Comparison of ENCODE assay signal across 15 cellular contexts in genomic region chr11:119480375-119481020, GRCh38. TPM values are rescaled to one million over a fixed set of nuclear protein-coding genes. Genes with fewer than 3 reads are reported as not detected.
DNase-seq lines count a peak whose midpoint lies in the region; ATAC-seq and TF ChIP-seq lines count a peak whose summit lies in the region.
"Had no signal": no experiment of that assay in that cellular context is flagged by ENCODE, and none has a peak within 500 bp of the region (broad histone marks: within the 10 kb centered on the region; RNA-seq: fewer than 3 reads in every experiment).

No MANE protein-coding gene starts in this region.

- intact Hi-C loops in activated CD4-positive, alpha-beta memory T cell treated with anti-CD3 and anti-CD28 coated beads for 36 hours (cut with micrococcal nuclease): loop anchor here (1.0 to 10.0 kb wide), 4 partner anchors 54 to 624 kb away; partner anchors contain the start of gene NECTIN1
- intact Hi-C loops in PC-3 (cut with micrococcal nuclease): loop anchor here (1.0 to 5.0 kb wide), 7 partner anchors 54 to 628 kb away; partner anchors contain the start of gene NECTIN1

- BruUV-seq in PC-3 (replicated peaks; lab: Mats Ljungman, UMichigan): no TSS peak

- H3K27ac ChIP-seq in PC-3 (ENCODE audit: low read length): peak overlapping the region; percentile 78
- H3K27ac ChIP-seq: hepatocyte, lower lobe of right lung, RWPE1, stomach had no signal

- H2AFZ ChIP-seq in PC-3 (ENCODE audit: low read length): no peak overlapping the region
- H2AFZ ChIP-seq: GM23338, hepatocyte had no signal

- H3K4me2 ChIP-seq in PC-3 (ENCODE audit: low read length): peak overlapping the region; percentile 61
- H3K4me2 ChIP-seq: GM23338, hepatocyte had no signal

- H4K20me1 ChIP-seq in PC-3 (ENCODE audit: low read length): no peaks in the 10 kb centered on the region

- no peaks in the 10 kb centered on the region for H3K9me3 Mint-ChIP-seq in activated CD4-positive, alpha-beta memory T cell treated with anti-CD3 and anti-CD28 coated beads, Interleukin-2, amount 10 ng/mL, durations not matched to agents 7 days and 5 days
- no peaks in the 10 kb centered on the region for H3K9me3 Mint-ChIP-seq in activated CD4-positive, alpha-beta memory T cell treated with anti-CD3 and anti-CD28 coated beads for 36 hours
- H3K9me3 Mint-ChIP-seq in stimulated activated memory B cell treated with anti-CD40 and anti-IgM and Interleukin-4, amounts not matched to agents 10 μg/mL and 1 μg/mL and 100 μg/mL, for 72 hours: no peaks in the 10 kb centered on the region
- H3K9me3 Mint-ChIP-seq: GM23338 had no signal

- ATAC-seq in PC-3 (no peak), HG03045 (IDR thresholded peaks at IDR 0.05; ENCODE audit: unreplicated experiment) (no peak)
- ATAC-seq in stimulated activated memory B cell treated with anti-CD40 and anti-IgM and Interleukin-4, amounts not matched to agents 10 μg/mL and 1 μg/mL and 100 μg/mL, for 72 hours: no peak

- no peaks in the 10 kb centered on the region for H3K27me3 ChIP-seq in PC-3 (ENCODE audit: low read length)
- H3K27me3 ChIP-seq: hepatocyte had no signal

- no peaks in the 10 kb centered on the region for H3K36me3 ChIP-seq in PC-3 (ENCODE audit: low read depth, low read length)
- H3K36me3 ChIP-seq: lower lobe of right lung, stomach had no signal

- H3K79me2 ChIP-seq in PC-3 (ENCODE audit: low read length): no peaks in the 10 kb centered on the region
- H3K79me2 ChIP-seq: hepatocyte had no signal

- H3K9me3 ChIP-seq in PC-3 (ENCODE audit: low read length): no peaks in the 10 kb centered on the region
- H3K9me3 ChIP-seq: lower lobe of right lung, stomach had no signal

- peaks cover 24% of the 10 kb centered on the region for H3K27me3 Mint-ChIP-seq in activated CD4-positive, alpha-beta memory T cell treated with anti-CD3 and anti-CD28 coated beads, Interleukin-2, amount 10 ng/mL, durations not matched to agents 7 days and 5 days
- peaks cover 13% of the 10 kb centered on the region for H3K27me3 Mint-ChIP-seq in activated CD4-positive, alpha-beta memory T cell treated with anti-CD3 and anti-CD28 coated beads for 36 hours
- H3K27me3 Mint-ChIP-seq in stimulated activated memory B cell treated with anti-CD40 and anti-IgM and Interleukin-4, amounts not matched to agents 10 μg/mL and 1 μg/mL and 100 μg/mL, for 72 hours: peaks cover 79% of the 10 kb centered on the region

- H3K4me1 Mint-ChIP-seq in activated CD4-positive, alpha-beta memory T cell treated with anti-CD3 and anti-CD28 coated beads, Interleukin-2, amount 10 ng/mL, durations not matched to agents 7 days and 5 days: no peaks in the 10 kb centered on the region
- no peaks in the 10 kb centered on the region for H3K4me1 Mint-ChIP-seq in activated CD4-positive, alpha-beta memory T cell treated with anti-CD3 and anti-CD28 coated beads for 36 hours (ENCODE audit: low read depth)
- peaks cover 21% of the 10 kb centered on the region for H3K4me1 Mint-ChIP-seq in stimulated activated memory B cell treated with anti-CD40 and anti-IgM and Interleukin-4, amounts not matched to agents 10 μg/mL and 1 μg/mL and 100 μg/mL, for 72 hours

- no peaks in the 10 kb centered on the region for H3K9me2 ChIP-seq in PC-3 (replicated peaks; ENCODE audit: low read length)

- H3F3A ChIP-seq in PC-3 (ENCODE audit: low read length, unreplicated experiment): no peaks in the 10 kb centered on the region

- POLR2A ChIA-PET in activated CD4-positive, alpha-beta memory T cell treated with anti-CD3 and anti-CD28 coated beads, Interleukin-2, amount 10 ng/mL, durations not matched to agents 7 days and 5 days (lab: Charles Lee): no interaction called here
- POLR2A ChIA-PET in activated CD4-positive, alpha-beta memory T cell treated with anti-CD3 and anti-CD28 coated beads for 36 hours (lab: Charles Lee): no interaction called here
- POLR2A ChIA-PET in PC-3 (lab: Charles Lee; ENCODE audit: unreplicated experiment): no interaction called here

- no peak overlapping the region for H3K4me3 Mint-ChIP-seq in activated CD4-positive, alpha-beta memory T cell treated with anti-CD3 and anti-CD28 coated beads, Interleukin-2, amount 10 ng/mL, durations not matched to agents 7 days and 5 days
- H3K4me3 Mint-ChIP-seq in activated CD4-positive, alpha-beta memory T cell treated with anti-CD3 and anti-CD28 coated beads for 36 hours: no peak overlapping the region
- no peak overlapping the region for H3K4me3 Mint-ChIP-seq in stimulated activated memory B cell treated with anti-CD40 and anti-IgM and Interleukin-4, amounts not matched to agents 10 μg/mL and 1 μg/mL and 100 μg/mL, for 72 hours
- H3K4me3 Mint-ChIP-seq: GM23338 had no signal

- CTCF ChIA-PET in activated CD4-positive, alpha-beta memory T cell treated with anti-CD3 and anti-CD28 coated beads, Interleukin-2, amount 10 ng/mL, durations not matched to agents 7 days and 5 days (lab: Charles Lee): interaction anchor here (0.5 to 1.8 kb wide), 5 partner anchors 46 to 206 kb away, joined by 3 to 9 read pairs (median 3); no protein-coding TSS in a partner anchor
- CTCF ChIA-PET in activated CD4-positive, alpha-beta memory T cell treated with anti-CD3 and anti-CD28 coated beads for 36 hours (lab: Charles Lee): interaction anchor here (0.6 to 2.9 kb wide), 12 partner anchors 11 to 628 kb away, joined by 3 to 36 read pairs (median 3); partner anchors contain the start of gene NECTIN1
- CTCF ChIA-PET in PC-3 (lab: Charles Lee): no interaction called here

- no peak for TF ChIP-seq CTCF in PC-3 (conservative IDR thresholded peaks at IDR 0.05; ENCODE audit: low read depth, low read length)

- H3K4me3 ChIP-seq in PC-3 (ENCODE audit: low read length): no peak overlapping the region
- H3K4me3 ChIP-seq: GM23338, hepatocyte, lower lobe of right lung, stomach had no signal

- peak overlapping the region; percentile 21; the same call in 1 of the 2 replicates for H3K9ac ChIP-seq in PC-3 (ENCODE audit: low read length)

- H3K36me3 Mint-ChIP-seq in activated CD4-positive, alpha-beta memory T cell treated with anti-CD3 and anti-CD28 coated beads, Interleukin-2, amount 10 ng/mL, durations not matched to agents 7 days and 5 days (ENCODE audit: low read depth): no peaks in the 10 kb centered on the region
- H3K36me3 Mint-ChIP-seq in activated CD4-positive, alpha-beta memory T cell treated with anti-CD3 and anti-CD28 coated beads for 36 hours: no peaks in the 10 kb centered on the region
- no peaks in the 10 kb centered on the region for H3K36me3 Mint-ChIP-seq in stimulated activated memory B cell treated with anti-CD40 and anti-IgM and Interleukin-4, amounts not matched to agents 10 μg/mL and 1 μg/mL and 100 μg/mL, for 72 hours

- no peak overlapping the region for H3K27ac Mint-ChIP-seq in activated CD4-positive, alpha-beta memory T cell treated with anti-CD3 and anti-CD28 coated beads, Interleukin-2, amount 10 ng/mL, durations not matched to agents 7 days and 5 days
- H3K27ac Mint-ChIP-seq in activated CD4-positive, alpha-beta memory T cell treated with anti-CD3 and anti-CD28 coated beads for 36 hours: no peak overlapping the region
- H3K27ac Mint-ChIP-seq in stimulated activated memory B cell treated with anti-CD40 and anti-IgM and Interleukin-4, amounts not matched to agents 10 μg/mL and 1 μg/mL and 100 μg/mL, for 72 hours: peak overlapping the region; percentile 33

- H3K4me1 ChIP-seq in PC-3 (ENCODE audit: insufficient read depth, low read length): peaks cover 13% of the 10 kb centered on the region

- DNase-seq in activated CD4-positive, alpha-beta memory T cell treated with anti-CD3 and anti-CD28 coated beads, Interleukin-2, amount 10 ng/mL, durations not matched to agents 7 days and 5 days: peak; percentile 11
- no peak for DNase-seq in activated CD4-positive, alpha-beta memory T cell treated with anti-CD3 and anti-CD28 coated beads for 36 hours
- DNase-seq in PC-3 (no peak), ecto neural progenitor cell (ENCODE audit: low spot score) (peak; percentile 47), NCI-H345 (lab: John Stamatoyannopoulos, UW) (no peak)
- DNase-seq in stimulated activated CD4-positive, alpha-beta T cell treated with anti-CD3 and anti-CD28 coated beads, Interleukin-1b, Interleukin-23, amount 100 ng/mL, for 48 hours: no peak

RNA-seq across cellular contexts. Expression of gene THY1, which starts 57.5 kb away (rescaled TPM):
- 1 to 10 TPM; 1.3 to 2.0 TPM for total RNA-seq in activated CD4-positive, alpha-beta memory T cell treated with anti-CD3 and anti-CD28 coated beads, Interleukin-2, amount 10 ng/mL, durations not matched to agents 7 days and 5 days
- total RNA-seq in activated CD4-positive, alpha-beta memory T cell treated with anti-CD3 and anti-CD28 coated beads for 36 hours: 1 to 10 TPM; 5.4 to 6.9 TPM
- total RNA-seq in PC-3 (2014; rRNA removed): not detected in 2 replicates
- total RNA-seq: NCI-H460, pulmonary artery endothelial cell had no signal

Comparison
In these comparisons a context has a peak if more than half of its experiments do, and no peak if none do; other contexts are left out.
1. DNase-seq: peak in activated CD4-positive, alpha-beta memory T cell treated with anti-CD3 and anti-CD28 coated beads, Interleukin-2, amount 10 ng/mL, durations not matched to agents 7 days and 5 days (single experiment) and ecto neural progenitor cell (single experiment); none in activated CD4-positive, alpha-beta memory T cell treated with anti-CD3 and anti-CD28 coated beads for 36 hours (single experiment), PC-3 (single experiment), stimulated activated CD4-positive, alpha-beta T cell treated with anti-CD3 and anti-CD28 coated beads, Interleukin-1b, Interleukin-23, amount 100 ng/mL, for 48 hours (single experiment) and NCI-H345 (single experiment).